ENCODE assay signal across 1 cellular context in the genomic region with DNA sequence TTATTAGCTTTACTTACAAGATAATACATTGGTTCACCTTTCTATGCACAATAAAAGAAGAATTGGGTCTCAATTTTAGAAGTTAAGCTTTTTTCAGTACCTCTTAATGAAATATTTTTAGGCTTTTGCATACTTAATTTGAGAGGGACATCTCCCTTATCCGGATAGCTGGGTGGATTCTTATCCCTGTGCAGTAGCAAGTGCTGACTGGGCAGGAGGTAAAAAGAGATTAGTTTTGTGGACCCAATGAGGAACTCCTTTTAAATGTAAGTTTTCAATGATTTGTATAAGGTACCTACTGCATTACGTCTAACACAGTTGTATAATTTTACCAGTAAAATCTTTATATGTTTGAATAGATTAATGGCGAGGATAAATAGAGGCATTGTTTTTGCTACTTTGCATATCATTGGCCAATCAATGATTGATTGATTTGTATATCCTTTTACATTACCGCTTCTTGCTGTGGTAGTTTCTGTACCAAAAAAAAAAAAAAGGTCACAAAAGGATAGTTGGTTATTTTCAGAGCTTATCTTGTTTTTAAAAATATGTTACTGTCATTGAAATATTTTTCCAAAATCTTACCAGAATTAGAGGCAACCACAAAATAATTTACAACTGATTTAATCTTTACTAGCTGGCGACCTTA.
TF ChIP-seq lines count a peak whose summit lies in the region.

No MANE protein-coding gene starts in this region.

TF ChIP-seq in WTC11, 78 proteins besides CTCF, POLR2A, EP300 and RAD21 (continued from another document):
- TF ChIP-seq, protein P1, sequence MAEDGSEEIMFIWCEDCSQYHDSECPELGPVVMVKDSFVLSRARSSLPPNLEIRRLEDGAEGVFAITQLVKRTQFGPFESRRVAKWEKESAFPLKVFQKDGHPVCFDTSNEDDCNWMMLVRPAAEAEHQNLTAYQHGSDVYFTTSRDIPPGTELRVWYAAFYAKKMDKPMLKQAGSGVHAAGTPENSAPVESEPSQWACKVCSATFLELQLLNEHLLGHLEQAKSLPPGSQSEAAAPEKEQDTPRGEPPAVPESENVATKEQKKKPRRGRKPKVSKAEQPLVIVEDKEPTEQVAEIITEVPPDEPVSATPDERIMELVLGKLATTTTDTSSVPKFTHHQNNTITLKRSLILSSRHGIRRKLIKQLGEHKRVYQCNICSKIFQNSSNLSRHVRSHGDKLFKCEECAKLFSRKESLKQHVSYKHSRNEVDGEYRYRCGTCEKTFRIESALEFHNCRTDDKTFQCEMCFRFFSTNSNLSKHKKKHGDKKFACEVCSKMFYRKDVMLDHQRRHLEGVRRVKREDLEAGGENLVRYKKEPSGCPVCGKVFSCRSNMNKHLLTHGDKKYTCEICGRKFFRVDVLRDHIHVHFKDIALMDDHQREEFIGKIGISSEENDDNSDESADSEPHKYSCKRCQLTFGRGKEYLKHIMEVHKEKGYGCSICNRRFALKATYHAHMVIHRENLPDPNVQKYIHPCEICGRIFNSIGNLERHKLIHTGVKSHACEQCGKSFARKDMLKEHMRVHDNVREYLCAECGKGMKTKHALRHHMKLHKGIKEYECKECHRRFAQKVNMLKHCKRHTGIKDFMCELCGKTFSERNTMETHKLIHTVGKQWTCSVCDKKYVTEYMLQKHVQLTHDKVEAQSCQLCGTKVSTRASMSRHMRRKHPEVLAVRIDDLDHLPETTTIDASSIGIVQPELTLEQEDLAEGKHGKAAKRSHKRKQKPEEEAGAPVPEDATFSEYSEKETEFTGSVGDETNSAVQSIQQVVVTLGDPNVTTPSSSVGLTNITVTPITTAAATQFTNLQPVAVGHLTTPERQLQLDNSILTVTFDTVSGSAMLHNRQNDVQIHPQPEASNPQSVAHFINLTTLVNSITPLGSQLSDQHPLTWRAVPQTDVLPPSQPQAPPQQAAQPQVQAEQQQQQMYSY (CRISPR knock-in tag; IDR thresholded peaks at IDR 0.05), result no peak
- TF ChIP-seq, protein P2, sequence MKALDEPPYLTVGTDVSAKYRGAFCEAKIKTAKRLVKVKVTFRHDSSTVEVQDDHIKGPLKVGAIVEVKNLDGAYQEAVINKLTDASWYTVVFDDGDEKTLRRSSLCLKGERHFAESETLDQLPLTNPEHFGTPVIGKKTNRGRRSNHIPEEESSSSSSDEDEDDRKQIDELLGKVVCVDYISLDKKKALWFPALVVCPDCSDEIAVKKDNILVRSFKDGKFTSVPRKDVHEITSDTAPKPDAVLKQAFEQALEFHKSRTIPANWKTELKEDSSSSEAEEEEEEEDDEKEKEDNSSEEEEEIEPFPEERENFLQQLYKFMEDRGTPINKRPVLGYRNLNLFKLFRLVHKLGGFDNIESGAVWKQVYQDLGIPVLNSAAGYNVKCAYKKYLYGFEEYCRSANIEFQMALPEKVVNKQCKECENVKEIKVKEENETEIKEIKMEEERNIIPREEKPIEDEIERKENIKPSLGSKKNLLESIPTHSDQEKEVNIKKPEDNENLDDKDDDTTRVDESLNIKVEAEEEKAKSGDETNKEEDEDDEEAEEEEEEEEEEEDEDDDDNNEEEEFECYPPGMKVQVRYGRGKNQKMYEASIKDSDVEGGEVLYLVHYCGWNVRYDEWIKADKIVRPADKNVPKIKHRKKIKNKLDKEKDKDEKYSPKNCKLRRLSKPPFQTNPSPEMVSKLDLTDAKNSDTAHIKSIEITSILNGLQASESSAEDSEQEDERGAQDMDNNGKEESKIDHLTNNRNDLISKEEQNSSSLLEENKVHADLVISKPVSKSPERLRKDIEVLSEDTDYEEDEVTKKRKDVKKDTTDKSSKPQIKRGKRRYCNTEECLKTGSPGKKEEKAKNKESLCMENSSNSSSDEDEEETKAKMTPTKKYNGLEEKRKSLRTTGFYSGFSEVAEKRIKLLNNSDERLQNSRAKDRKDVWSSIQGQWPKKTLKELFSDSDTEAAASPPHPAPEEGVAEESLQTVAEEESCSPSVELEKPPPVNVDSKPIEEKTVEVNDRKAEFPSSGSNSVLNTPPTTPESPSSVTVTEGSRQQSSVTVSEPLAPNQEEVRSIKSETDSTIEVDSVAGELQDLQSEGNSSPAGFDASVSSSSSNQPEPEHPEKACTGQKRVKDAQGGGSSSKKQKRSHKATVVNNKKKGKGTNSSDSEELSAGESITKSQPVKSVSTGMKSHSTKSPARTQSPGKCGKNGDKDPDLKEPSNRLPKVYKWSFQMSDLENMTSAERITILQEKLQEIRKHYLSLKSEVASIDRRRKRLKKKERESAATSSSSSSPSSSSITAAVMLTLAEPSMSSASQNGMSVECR (CRISPR knock-in tag; IDR thresholded peaks at IDR 0.05; ENCODE audit: borderline replicate concordance), result no peak
- TF ChIP-seq TCF7 (CRISPR knock-in tag; IDR thresholded peaks at IDR 0.05; ENCODE audit: low read depth), result no peak
- no peak for TF ChIP-seq ESRRA (CRISPR knock-in tag; IDR thresholded peaks at IDR 0.05; ENCODE audit: borderline replicate concordance)
- no peak for TF ChIP-seq ZBTB21 (CRISPR knock-in tag; IDR thresholded peaks at IDR 0.05; ENCODE audit: borderline replicate concordance)
